Comparison of ENCODE assay signal across 13 cellular contexts in the genomic region with DNA sequence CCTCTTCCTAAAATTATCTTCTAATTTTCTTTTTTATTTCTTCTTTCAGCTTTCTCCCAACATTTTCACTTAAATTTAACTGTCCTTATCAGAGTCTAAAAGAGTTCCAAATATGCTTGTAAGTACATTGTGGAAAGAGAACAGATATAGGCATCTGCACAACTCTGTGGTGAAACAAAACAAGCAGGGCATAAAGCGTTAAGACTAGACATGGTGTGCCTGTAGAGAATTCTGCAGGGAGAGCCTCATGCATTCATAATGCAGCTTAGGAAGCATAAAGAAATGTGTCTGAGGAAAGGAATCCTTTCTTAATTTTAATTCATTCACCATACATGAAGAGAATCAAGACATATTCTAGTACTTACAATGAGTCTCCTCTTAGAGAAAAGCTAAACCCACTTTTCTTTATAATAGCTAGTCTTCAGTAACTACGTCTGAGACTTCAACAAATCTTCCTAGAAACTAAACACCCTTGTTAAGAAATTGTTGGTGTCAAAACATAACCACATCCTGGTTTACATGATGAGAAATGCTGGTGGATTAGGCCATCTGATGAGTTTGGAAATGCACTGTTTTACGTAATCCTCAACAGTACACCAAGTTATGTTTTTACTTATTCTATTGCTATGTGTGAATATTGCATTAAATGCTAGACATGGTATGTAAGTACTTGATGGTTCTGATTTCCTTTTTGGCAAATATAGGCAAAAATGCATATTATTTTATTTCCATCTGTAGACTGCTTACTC.
DNase-seq lines count a peak whose midpoint lies in the region; ATAC-seq and TF ChIP-seq lines count a peak whose summit lies in the region.
"Had no signal": no experiment of that assay in that cellular context is flagged by ENCODE, and none has a peak within 500 bp of the region (broad histone marks: within the 10 kb centered on the region; RNA-seq: fewer than 3 reads in every experiment).

No MANE protein-coding gene starts in this region.

- peaks cover 0 to 22% (median 5%) of the 10 kb centered on the region in 8 donors for H3K9me3 ChIP-seq in spleen

- TF ChIP-seq CTCF in spleen (IDR thresholded peaks at IDR 0.05 in 8 of 11, conservative IDR thresholded peaks at IDR 0.05 in 3 of 11), result no peak
- no peak for TF ChIP-seq CTCF in RWPE1 (conservative IDR thresholded peaks at IDR 0.05; ENCODE audit: low read depth)

- intact Hi-C loops in spleen (cut with DNase I; ENCODE audit: low total_unique reads), result no loop called here

- no peaks in the 10 kb centered on the region for H3K27me3 ChIP-seq in spleen (replicated peaks in 1 of 7)

- no peak for TF ChIP-seq POLR2A in spleen (IDR thresholded peaks at IDR 0.05)

- H3K4me3 ChIP-seq in spleen, result no peak overlapping the region

- 46 to 77% (median 62%) methylated on average over 3 of the region's 3 CpGs for WGBS in spleen, 5 donors

- peak; percentile 4 for DNase-seq in H4 (ENCODE audit: low spot score)
- DNase-seq in OCI-M1 (lab: John Stamatoyannopoulos, UW), result peak; percentile 47
- peak; percentile 79 for DNase-seq in fibroblast of peridontal ligament (ENCODE audit: extremely low read depth)
- no peak for DNase-seq in spleen
- DNase-seq in GDM1 (lab: John Stamatoyannopoulos, UW), result no peak
- DNase-seq in RWPE1 (ENCODE audit: low spot score), result no peak
- DNase-seq: activated CD4-positive, alpha-beta T cell treated with anti-CD3 and anti-CD28 coated beads for 1 hour; COR-L47; occipital lobe; T-cell had no signal

- CTCF ChIA-PET in RWPE1 (lab: Yijun Ruan, JAX), result no interaction called here

- ATAC-seq in HG03025 (IDR thresholded peaks at IDR 0.05; ENCODE audit: low FRiP score, unreplicated experiment) (no peak), GM18502 (IDR thresholded peaks at IDR 0.05; ENCODE audit: poor library complexity, unreplicated experiment) (no peak)
- ATAC-seq: HCT116, T-cell had no signal

- H3K27ac ChIP-seq in spleen (peak overlapping the region in 5 of 8 donors; percentile 20 to 65 (median 55)), RWPE1 (no peak overlapping the region)

- no peaks in the 10 kb centered on the region for H3K36me3 ChIP-seq in spleen

- H3K4me1 ChIP-seq in spleen, result no peaks in the 10 kb centered on the region

- POLR2A ChIA-PET in RWPE1 (lab: Yijun Ruan, JAX; ENCODE audit: low non-redundant PET), result no interaction called here

Comparison
In these comparisons a context has a peak if more than half of its experiments do, and no peak if none do; other contexts are left out.
1. DNase-seq: peak in H4 (single experiment), OCI-M1 (single experiment) and fibroblast of peridontal ligament (single experiment); none in spleen (single experiment), GDM1 (single experiment) and RWPE1 (single experiment).